8 cellular contexts compared by ENCODE assay signal in the genomic region with DNA sequence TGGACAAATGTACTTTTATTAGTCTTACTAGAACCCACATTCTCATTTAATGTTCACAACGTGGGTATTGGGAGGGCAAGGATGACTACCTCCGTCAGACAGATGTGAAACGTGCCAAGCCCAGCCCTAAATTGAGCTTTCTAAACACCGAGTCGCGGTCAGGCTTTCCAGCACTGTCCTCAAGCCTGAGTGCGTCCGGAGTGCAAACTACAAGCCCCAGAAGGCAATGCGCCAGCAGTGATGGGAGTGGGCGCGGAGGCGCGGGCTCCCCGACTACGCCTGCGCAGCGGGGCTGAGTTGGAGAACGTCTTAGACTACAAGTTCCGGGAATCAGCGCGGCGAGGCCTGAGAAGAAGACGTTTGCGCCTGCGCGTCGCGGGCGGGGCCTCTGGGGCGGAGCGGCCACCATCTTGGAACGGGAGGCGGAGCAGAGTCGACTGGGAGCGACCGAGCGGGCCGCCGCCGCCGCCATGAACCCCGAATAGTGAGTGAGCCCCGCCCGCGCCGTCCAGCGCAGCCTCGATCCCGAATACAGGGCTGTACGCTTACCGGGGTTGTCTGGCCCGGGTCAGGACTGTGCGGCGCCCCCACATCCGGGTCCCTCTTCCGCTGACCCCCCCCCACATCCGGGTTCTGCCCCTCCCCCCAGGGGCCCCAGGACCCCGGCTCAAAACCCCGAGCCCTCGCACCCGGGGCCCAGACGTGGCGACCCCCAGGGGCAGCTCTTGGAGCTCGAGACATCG.
A peak's percentile ranks its signal among the peaks of the same experiment; 100 is the strongest.
DNase-seq lines count a peak whose midpoint lies in the region; ATAC-seq and TF ChIP-seq lines count a peak whose summit lies in the region.

A gene (plus strand): TSS at position 430 of the 743 bp plus-strand sequence. CDS start 41 bp downstream, at position 471.

- ATAC-seq in GM19035 (IDR thresholded peaks at IDR 0.05; ENCODE audit: unreplicated experiment) (peak; percentile 85), HG03354 (IDR thresholded peaks at IDR 0.05; ENCODE audit: poor library complexity, severe bottlenecking, unreplicated experiment) (peak; percentile 81)
- peak; percentile 89 to 91 for ATAC-seq in activated CD4-positive, CD25-positive, alpha-beta regulatory T cell treated with anti-CD3 and anti-CD28 coated beads, Interleukin-2, amount 50 U/mL, for 24 hours

- TF ChIP-seq CTCF in AG09319 (IDR thresholded peaks at IDR 0.05; ENCODE audit: low read depth, low read length) = no peak

- peak; percentile 99 for DNase-seq in AG09319 (ENCODE audit: extremely low read depth, low read depth)
- DNase-seq in NCI-H446 treated with DMSO at 0.1 percent for 48 hours (lab: John Stamatoyannopoulos, UW) = peak; percentile 98
- DNase-seq in cerebellar cortex (ENCODE audit: low spot score) = peak; percentile 99
- DNase-seq in iris pigment epithelial cell (ENCODE audit: low read depth) = peak; percentile 98
- DNase-seq in stimulated activated CD4-positive, alpha-beta T cell treated with anti-CD3 and anti-CD28 coated beads, Interleukin-12 subunit alpha, Interleukin-12 subunit beta, amount 100 ng/mL, for 24 hours (ENCODE audit: low read depth in 2 of 2) = peak; percentile 99 to 100

Comparison
In these comparisons a context has a peak if more than half of its experiments do, and no peak if none do; other contexts are left out.
1. Peak in every context shown above with its lines: DNase-seq and ATAC-seq.